10 cellular contexts compared by ENCODE assay signal in the genomic region with DNA sequence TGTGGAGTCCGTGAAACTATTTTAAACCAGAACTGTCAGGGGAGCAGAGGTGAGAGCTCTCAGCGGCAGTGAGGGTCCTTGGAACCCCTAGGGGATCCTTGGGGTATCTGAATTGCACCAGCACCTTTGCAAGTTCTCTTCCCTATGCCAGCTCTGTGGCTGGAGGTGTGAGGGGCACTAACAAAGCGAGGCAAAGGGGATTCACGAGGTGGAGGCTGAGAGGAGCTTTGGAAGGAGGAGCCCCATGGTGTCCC. TPM values are rescaled to one million over a fixed set of nuclear protein-coding genes. Genes with fewer than 3 reads are reported as not detected.
DNase-seq lines count a peak whose midpoint lies in the region; TF ChIP-seq lines count a peak whose summit lies in the region.
"Had no signal": no experiment of that assay in that cellular context is flagged by ENCODE, and none has a peak within 500 bp of the region (broad histone marks: within the 10 kb centered on the region; RNA-seq: fewer than 3 reads in every experiment).

No MANE protein-coding gene starts in this region.

- H3K27ac Mint-ChIP-seq in CD14-positive monocyte, result peak overlapping the region; percentile 87 to 98 (median 96)

- DNase-seq in CD14-positive monocyte (ENCODE audit: low spot score), result no peak
- DNase-seq in mammary epithelial cell, result no peak
- no peak for DNase-seq in osteoblast (ENCODE audit: insufficient read length, low spot score, missing footprints)
- no peak for DNase-seq in AML-193 (lab: John Stamatoyannopoulos, UW)
- DNase-seq in germinal center (ENCODE audit: low spot score), result no peak
- no peak for DNase-seq in iPS-NIHi11 (ENCODE audit: low spot score)
- DNase-seq in MM.1S, result no peak
- DNase-seq: NCI-H774 had no signal

- intact Hi-C loops in CD14-positive monocyte (cut with micrococcal nuclease) (loop anchor here in 1 of 2 donors (5.0 kb wide), 2 partner anchors 41 to 49 kb away; partner anchors contain the start of gene SYNJ2), mammary epithelial cell (cut with micrococcal nuclease) (no loop called here)

- peaks cover 0 to 2% of the 10 kb centered on the region in 2 donors for H3K36me3 Mint-ChIP-seq in CD14-positive monocyte

- no peak overlapping the region for H3K9ac ChIP-seq in HUES48 (ENCODE audit: low read depth, low read length)
- H3K9ac ChIP-seq in mammary epithelial cell (ENCODE audit: insufficient read depth, low read length), result no peak overlapping the region
- no peak overlapping the region for H3K9ac ChIP-seq in MM.1S (ENCODE audit: low read length)

- peak overlapping the region; percentile 53 to 82 for H3K4me3 Mint-ChIP-seq in CD14-positive monocyte

- no peaks in the 10 kb centered on the region for H3K9me2 ChIP-seq in MM.1S (replicated peaks; ENCODE audit: insufficient read depth, low read length)

- H3K4me3 ChIP-seq in HUES48 (ENCODE audit: low read depth, low read length), result no peak overlapping the region
- H3K4me3 ChIP-seq in mammary epithelial cell (replicated peaks in 1 of 3; ENCODE audit: insufficient read depth in 1 of 3, low read depth in 2 of 3, low read length in 3 of 3), result no peak overlapping the region
- H3K4me3 ChIP-seq in osteoblast (ENCODE audit: insufficient read depth, low read length), result no peak overlapping the region
- no peak overlapping the region for H3K4me3 ChIP-seq in MM.1S (ENCODE audit: low read length)
- H3K4me3 ChIP-seq: pancreas had no signal

- peaks cover 8% of the 10 kb centered on the region; the same call in 1 of the 2 replicates for H3K4me1 ChIP-seq in HUES48 (ENCODE audit: control insufficient read depth, insufficient read depth, low read length)
- H3K4me1 ChIP-seq in mammary epithelial cell (ENCODE audit: insufficient read depth, low read length), result peaks cover 25% of the 10 kb centered on the region
- H3K4me1 ChIP-seq in osteoblast (ENCODE audit: insufficient read depth, low read length), result peaks cover 47% of the 10 kb centered on the region
- H3K4me1 ChIP-seq in MM.1S (ENCODE audit: low read length), result no peaks in the 10 kb centered on the region

- no peaks in the 10 kb centered on the region for H3K36me3 ChIP-seq in HUES48 (ENCODE audit: control insufficient read depth, insufficient read depth, low read length)
- H3K36me3 ChIP-seq in mammary epithelial cell (ENCODE audit: insufficient read depth, low read length), result peaks cover 5% of the 10 kb centered on the region
- H3K36me3 ChIP-seq in osteoblast (ENCODE audit: insufficient read depth, low read length), result peaks cover 62% of the 10 kb centered on the region
- no peaks in the 10 kb centered on the region for H3K36me3 ChIP-seq in MM.1S (replicated peaks; ENCODE audit: insufficient read depth, low read length)
- H3K36me3 ChIP-seq: pancreas had no signal

- TF ChIP-seq CTCF in CD14-positive monocyte (IDR thresholded peaks at IDR 0.05) (no peak), mammary epithelial cell (conservative IDR thresholded peaks at IDR 0.05 in 1 of 2, IDR thresholded peaks at IDR 0.05 in 1 of 2; ENCODE audit: extremely low read depth in 1 of 2, insufficient read depth in 1 of 2, low read depth in 1 of 2, low read length in 2 of 2) (no peak), osteoblast (IDR thresholded peaks at IDR 0.05; ENCODE audit: extremely low read depth, low read depth, low read length) (no peak), MM.1S (IDR thresholded peaks at IDR 0.05; ENCODE audit: low read length) (no peak)

- H2AFZ ChIP-seq in mammary epithelial cell (ENCODE audit: low read depth, low read length) (no peak overlapping the region), osteoblast (ENCODE audit: low read length) (no peak overlapping the region), MM.1S (ENCODE audit: low read length) (no peak overlapping the region)

- H3K27me3 ChIP-seq in HUES48 (ENCODE audit: control insufficient read depth, insufficient read depth, low read length) (no peaks in the 10 kb centered on the region), mammary epithelial cell (ENCODE audit: insufficient read depth, low read length) (no peaks in the 10 kb centered on the region), osteoblast (ENCODE audit: insufficient read depth, low read length) (no peaks in the 10 kb centered on the region), MM.1S (replicated peaks; ENCODE audit: insufficient read depth, low read length) (no peaks in the 10 kb centered on the region)
- H3K27me3 ChIP-seq: pancreas had no signal

- CTCF ChIA-PET in mammary epithelial cell (lab: Charles Lee; ENCODE audit: low non-redundant PET), result interaction anchor here (0.6 kb wide), 1 partner anchor 42 kb away, joined by 6 read pairs; no protein-coding TSS in a partner anchor

- H3K9me3 Mint-ChIP-seq in CD14-positive monocyte, result peaks cover 0 to 2% (median 0%) of the 10 kb centered on the region in 7 donors

- WGBS in mammary epithelial cell (ENCODE audit: low coverage, missing lambda C conversion rate), result 54% methylated on average over 4 of the region's 4 CpGs

- H3K27ac ChIP-seq in HUES48 (ENCODE audit: low read depth, low read length), result peak overlapping the region; percentile 64
- peak overlapping the region; percentile 5 for H3K27ac ChIP-seq in mammary epithelial cell (ENCODE audit: insufficient read depth, low read depth, low read length)
- peak overlapping the region; percentile 100 for H3K27ac ChIP-seq in osteoblast (ENCODE audit: low read depth, low read length)
- H3K27ac ChIP-seq in MM.1S (ENCODE audit: low read length), result no peak overlapping the region

- H3F3A ChIP-seq in MM.1S (ENCODE audit: insufficient read depth, low read length), result no peaks in the 10 kb centered on the region

- in situ Hi-C loops in mammary epithelial cell (cut with MboI; ENCODE audit: low sequenced_read_pairs in 2 of 2), result no loop called here

- H3K4me1 Mint-ChIP-seq in CD14-positive monocyte, result peaks cover 52% of the 10 kb centered on the region

- H3K4me2 ChIP-seq in mammary epithelial cell (ENCODE audit: insufficient read depth, low read depth, low read length) (peak overlapping the region; percentile 29), osteoblast (ENCODE audit: insufficient read depth, low read length) (no peak overlapping the region), MM.1S (ENCODE audit: low read depth, low read length) (no peak overlapping the region)

- H4K20me1 ChIP-seq in mammary epithelial cell (ENCODE audit: insufficient read depth, low read length) (no peaks in the 10 kb centered on the region), osteoblast (ENCODE audit: insufficient read depth, low read length) (no peaks in the 10 kb centered on the region), MM.1S (ENCODE audit: insufficient read depth, low read length) (no peaks in the 10 kb centered on the region)

- peaks cover 32% of the 10 kb centered on the region for H3K79me2 ChIP-seq in mammary epithelial cell (ENCODE audit: insufficient read depth, low read length)
- H3K79me2 ChIP-seq in osteoblast (ENCODE audit: insufficient read depth, low read length), result peaks cover 80% of the 10 kb centered on the region
- no peaks in the 10 kb centered on the region; the same call in 1 of the 2 replicates for H3K79me2 ChIP-seq in MM.1S (ENCODE audit: low read length)

- no TSS peak for BruUV-seq in mammary epithelial cell (replicated peaks; lab: Mats Ljungman, UMichigan)

- dilution Hi-C loops in mammary epithelial cell (cut with HindIII; ENCODE audit: low sequenced_read_pairs), result loop anchor here (5.0 kb wide), 1 partner anchor 59 kb away; no protein-coding TSS in a partner anchor

- no peaks in the 10 kb centered on the region for H3K9me3 ChIP-seq in HUES48 (ENCODE audit: control insufficient read depth, insufficient read depth, low read length)
- no peaks in the 10 kb centered on the region for H3K9me3 ChIP-seq in mammary epithelial cell (replicated peaks; ENCODE audit: insufficient read depth, low read length)
- no peaks in the 10 kb centered on the region for H3K9me3 ChIP-seq in osteoblast (ENCODE audit: low read depth, low read length)
- H3K9me3 ChIP-seq in MM.1S (replicated peaks; ENCODE audit: insufficient read depth, low read length), result no peaks in the 10 kb centered on the region
- H3K9me3 ChIP-seq: pancreas had no signal

- H3K27me3 Mint-ChIP-seq in CD14-positive monocyte (ENCODE audit: low read depth in 3 of 3), result peaks cover 0 to 8% (median 6%) of the 10 kb centered on the region in 3 donors

RNA-seq across cellular contexts. Expression of gene SYNJ2, which starts 49.5 kb away (rescaled TPM):
- 1 to 10 TPM in 1 of 2 donors, under 1 TPM in 1; 0.82 to 1.6 TPM for polyA plus RNA-seq in CD14-positive monocyte
- 10 to 100 TPM; 16.0 to 26.6 TPM for total RNA-seq in mammary epithelial cell
- polyA plus RNA-seq in mammary epithelial cell, result 17.0 TPM
- polyA minus RNA-seq in mammary epithelial cell, result 66.3 TPM
- 91.6 and 94.8 TPM in 2 replicates for total RNA-seq in osteoblast
